21 cellular contexts compared by ENCODE assay signal in genomic region chr7:101114492-101114891, GRCh38. TPM values are rescaled to one million over a fixed set of nuclear protein-coding genes. Genes with fewer than 3 reads are reported as not detected.
A peak's percentile ranks its signal among the peaks of the same experiment; 100 is the strongest.
DNase-seq lines count a peak whose midpoint lies in the region; ATAC-seq, FAIRE-seq and TF ChIP-seq lines count a peak whose summit lies in the region.
"Had no signal": no experiment of that assay in that cellular context is flagged by ENCODE, and none has a peak within 500 bp of the region (broad histone marks: within the 10 kb centered on the region; RNA-seq: fewer than 3 reads in every experiment).

No MANE protein-coding gene starts in this region.

- H3K36me3 ChIP-seq in BLaER1 (no peaks in the 10 kb centered on the region), MG63 (no peaks in the 10 kb centered on the region), bronchial epithelial cell (ENCODE audit: control insufficient read depth, insufficient read depth, low read length) (no peaks in the 10 kb centered on the region), neural progenitor cell (no peaks in the 10 kb centered on the region)
- H3K36me3 ChIP-seq: heart left ventricle had no signal

- H3K4me3 ChIP-seq in BLaER1 (no peak overlapping the region), MG63 (no peak overlapping the region), bronchial epithelial cell (ENCODE audit: low read depth, low read length) (no peak overlapping the region), neural progenitor cell (no peak overlapping the region)
- H3K4me3 ChIP-seq: heart left ventricle had no signal

- H3K9ac ChIP-seq in BLaER1 (no peak overlapping the region), neural progenitor cell (no peak overlapping the region)

- no peak overlapping the region for H3K4me3 Mint-ChIP-seq in neural progenitor cell
- no peak overlapping the region for H3K4me3 Mint-ChIP-seq in activated CD4-positive, alpha-beta T cell treated with anti-CD3 and anti-CD28 coated beads, Interleukin-2, amount 10 ng/mL, durations not matched to agents 7 days and 5 days
- H3K4me3 Mint-ChIP-seq: activated naive CD4-positive, alpha-beta T cell treated with anti-CD3 and anti-CD28 coated beads, Interleukin-2, amount 10 ng/mL, durations not matched to agents 7 days and 5 days; dendritic cell treated with granulocyte-macrophage colony-stimulating factor and Interleukin-4, amounts not matched to agents 40 ng/mL and 50 ng/mL, for 4 days; stimulated activated naive CD8-positive, alpha-beta T cell treated with anti-CD3 and anti-CD28 coated beads, Interleukin-15, amount 100 ng/mL, for 72 hours had no signal

- H3K36me3 Mint-ChIP-seq in neural progenitor cell: no peaks in the 10 kb centered on the region
- H3K36me3 Mint-ChIP-seq in activated CD4-positive, alpha-beta T cell treated with anti-CD3 and anti-CD28 coated beads, Interleukin-2, amount 10 ng/mL, durations not matched to agents 7 days and 5 days (ENCODE audit: low read depth): no peaks in the 10 kb centered on the region
- H3K36me3 Mint-ChIP-seq: activated naive CD4-positive, alpha-beta T cell treated with anti-CD3 and anti-CD28 coated beads, Interleukin-2, amount 10 ng/mL, durations not matched to agents 7 days and 5 days had no signal

- FAIRE-seq in bronchial epithelial cell (lab: Jason Lieb, UNC): no peak
- FAIRE-seq: islet of Langerhans, urothelium cell line had no signal

- H2AFZ ChIP-seq in neural progenitor cell (replicated peaks): no peak overlapping the region

- POLR2A ChIA-PET in activated CD4-positive, alpha-beta T cell treated with anti-CD3 and anti-CD28 coated beads, Interleukin-2, amount 10 ng/mL, durations not matched to agents 7 days and 5 days (lab: Charles Lee): no interaction called here

- peak; percentile 52 for DNase-seq in MG63
- peak; percentile 67 for DNase-seq in bronchial epithelial cell (ENCODE audit: low read depth)
- no peak for DNase-seq in neural progenitor cell (ENCODE audit: low spot score)
- no peak for DNase-seq in NCI-H510A (lab: John Stamatoyannopoulos, UW)
- no peak for DNase-seq in activated CD4-positive, alpha-beta T cell treated with anti-CD3 and anti-CD28 coated beads, Interleukin-2, amount 10 ng/mL, durations not matched to agents 7 days and 5 days
- DNase-seq: activated CD4-positive, alpha-beta T cell treated with anti-CD3 and anti-CD28 coated beads, Interleukin-2, amount 50 U/mL, for 4 hours; activated naive CD4-positive, alpha-beta T cell treated with anti-CD3 and anti-CD28 coated beads, Interleukin-2, amount 10 ng/mL, durations not matched to agents 7 days and 5 days; erythroblast; heart left ventricle; mesendoderm; NCI-H1092; NCI-H2107; NCI-H526; stimulated activated CD4-positive, alpha-beta T cell treated with anti-CD3 and anti-CD28 coated beads, Interleukin-15, amount 100 ng/mL, for 24 hours; stimulated activated naive CD8-positive, alpha-beta T cell treated with anti-CD3 and anti-CD28 coated beads, Interleukin-15, amount 100 ng/mL, for 72 hours had no signal

- H3K27me3 ChIP-seq in BLaER1 (no peaks in the 10 kb centered on the region), MG63 (no peaks in the 10 kb centered on the region), bronchial epithelial cell (ENCODE audit: control insufficient read depth, insufficient read depth, low read length) (no peaks in the 10 kb centered on the region), neural progenitor cell (no peaks in the 10 kb centered on the region)
- H3K27me3 ChIP-seq: heart left ventricle had no signal

- H4K20me1 ChIP-seq in BLaER1: no peaks in the 10 kb centered on the region
- no peaks in the 10 kb centered on the region for H4K20me1 ChIP-seq in neural progenitor cell (ENCODE audit: low read depth)

- H3K27ac ChIP-seq in BLaER1 (peak overlapping the region; percentile 43; the same call in 1 of the 2 replicates), neural progenitor cell (no peak overlapping the region)
- H3K27ac ChIP-seq: heart left ventricle had no signal

- H3K9me3 ChIP-seq in BLaER1: no peaks in the 10 kb centered on the region
- no peaks in the 10 kb centered on the region for H3K9me3 ChIP-seq in MG63
- no peaks in the 10 kb centered on the region for H3K9me3 ChIP-seq in neural progenitor cell (ENCODE audit: low read depth)
- H3K9me3 ChIP-seq: heart left ventricle had no signal

- H3K4me1 ChIP-seq in BLaER1 (peaks cover 34% of the 10 kb centered on the region), neural progenitor cell (no peaks in the 10 kb centered on the region)

- no peaks in the 10 kb centered on the region for H3K79me2 ChIP-seq in neural progenitor cell (ENCODE audit: low read depth)

- CTCF ChIA-PET in activated CD4-positive, alpha-beta T cell treated with anti-CD3 and anti-CD28 coated beads, Interleukin-2, amount 10 ng/mL, durations not matched to agents 7 days and 5 days (lab: Charles Lee): no interaction called here

- H3K4me2 ChIP-seq in BLaER1 (peak overlapping the region; percentile 29), neural progenitor cell (no peak overlapping the region)

- H3K27ac Mint-ChIP-seq in neural progenitor cell: peak overlapping the region; percentile 78
- no peak overlapping the region for H3K27ac Mint-ChIP-seq in activated CD4-positive, alpha-beta T cell treated with anti-CD3 and anti-CD28 coated beads, Interleukin-2, amount 10 ng/mL, durations not matched to agents 7 days and 5 days
- H3K27ac Mint-ChIP-seq: activated naive CD4-positive, alpha-beta T cell treated with anti-CD3 and anti-CD28 coated beads, Interleukin-2, amount 10 ng/mL, durations not matched to agents 7 days and 5 days; dendritic cell treated with granulocyte-macrophage colony-stimulating factor and Interleukin-4, amounts not matched to agents 40 ng/mL and 50 ng/mL, for 4 days had no signal

- peaks cover under 1% of the 10 kb centered on the region for H3K4me1 Mint-ChIP-seq in neural progenitor cell
- no peaks in the 10 kb centered on the region for H3K4me1 Mint-ChIP-seq in activated CD4-positive, alpha-beta T cell treated with anti-CD3 and anti-CD28 coated beads, Interleukin-2, amount 10 ng/mL, durations not matched to agents 7 days and 5 days
- H3K4me1 Mint-ChIP-seq: activated naive CD4-positive, alpha-beta T cell treated with anti-CD3 and anti-CD28 coated beads, Interleukin-2, amount 10 ng/mL, durations not matched to agents 7 days and 5 days had no signal

- no peaks in the 10 kb centered on the region for H3K9me3 Mint-ChIP-seq in neural progenitor cell
- no peaks in the 10 kb centered on the region for H3K9me3 Mint-ChIP-seq in activated CD4-positive, alpha-beta T cell treated with anti-CD3 and anti-CD28 coated beads, Interleukin-2, amount 10 ng/mL, durations not matched to agents 7 days and 5 days
- H3K9me3 Mint-ChIP-seq: activated naive CD4-positive, alpha-beta T cell treated with anti-CD3 and anti-CD28 coated beads, Interleukin-2, amount 10 ng/mL, durations not matched to agents 7 days and 5 days; dendritic cell treated with granulocyte-macrophage colony-stimulating factor and Interleukin-4, amounts not matched to agents 40 ng/mL and 50 ng/mL, for 4 days; stimulated activated naive CD8-positive, alpha-beta T cell treated with anti-CD3 and anti-CD28 coated beads, Interleukin-15, amount 100 ng/mL, for 72 hours had no signal

- ATAC-seq in GM21528 (IDR thresholded peaks at IDR 0.05; ENCODE audit: low FRiP score, unreplicated experiment) (no peak), HG03280 (IDR thresholded peaks at IDR 0.05; ENCODE audit: unreplicated experiment) (no peak)
- ATAC-seq: heart left ventricle; stimulated activated naive CD8-positive, alpha-beta T cell treated with anti-CD3 and anti-CD28 coated beads, Interleukin-15, amount 100 ng/mL, for 72 hours had no signal

- no peaks in the 10 kb centered on the region for H3F3A ChIP-seq in neural progenitor cell (ENCODE audit: low read depth)

- peaks cover 6% of the 10 kb centered on the region for H3K27me3 Mint-ChIP-seq in neural progenitor cell (ENCODE audit: insufficient read depth, low read depth)
- peaks cover 1% of the 10 kb centered on the region for H3K27me3 Mint-ChIP-seq in activated CD4-positive, alpha-beta T cell treated with anti-CD3 and anti-CD28 coated beads, Interleukin-2, amount 10 ng/mL, durations not matched to agents 7 days and 5 days

- TF ChIP-seq CTCF in bronchial epithelial cell (IDR thresholded peaks at IDR 0.05; ENCODE audit: insufficient read depth, low read length, severe bottlenecking) (no peak), neural progenitor cell (IDR thresholded peaks at IDR 0.05) (no peak)

RNA-seq across cellular contexts. Expression of gene SERPINE1, which starts 12.4 kb away (rescaled TPM):
- 59.2 and 73.4 TPM in 2 replicates for total RNA-seq in MG63 (2014; rRNA removed; shearing (Covaris generic); ENCODE audit: low replicate concordance)
- 20.6 and 54.2 TPM in 2 replicates for total RNA-seq in bronchial epithelial cell
- total RNA-seq in neural progenitor cell (ENCODE audit: low replicate concordance): 0.03 TPM in 1 of 2 replicates, not detected in the other
- total RNA-seq in activated CD4-positive, alpha-beta T cell treated with anti-CD3 and anti-CD28 coated beads, Interleukin-2, amount 10 ng/mL, durations not matched to agents 7 days and 5 days: under 1 TPM; 0.05 to 0.27 TPM

RNA-seq across cellular contexts. Expression of gene TRIM56, which starts 29.2 kb away (rescaled TPM):
- 2.3 and 25.4 TPM in 2 replicates for total RNA-seq in MG63 (2014; rRNA removed; shearing (Covaris generic); ENCODE audit: low replicate concordance)
- total RNA-seq in bronchial epithelial cell (6.6 and 12.5 TPM in 2 replicates), neural progenitor cell (ENCODE audit: low replicate concordance) (1.4 and 2.3 TPM in 2 replicates)
- 10 to 100 TPM; 54.2 to 72.3 TPM for total RNA-seq in activated CD4-positive, alpha-beta T cell treated with anti-CD3 and anti-CD28 coated beads, Interleukin-2, amount 10 ng/mL, durations not matched to agents 7 days and 5 days

RNA-seq across cellular contexts. Expression of gene AP1S1, which starts 39.8 kb away (rescaled TPM):
- 153 and 159 TPM in 2 replicates for total RNA-seq in MG63 (2014; rRNA removed; shearing (Covaris generic); ENCODE audit: low replicate concordance)
- total RNA-seq in bronchial epithelial cell (176 and 192 TPM in 2 replicates), neural progenitor cell (ENCODE audit: low replicate concordance) (74.4 and 94.2 TPM in 2 replicates)
- total RNA-seq in activated CD4-positive, alpha-beta T cell treated with anti-CD3 and anti-CD28 coated beads, Interleukin-2, amount 10 ng/mL, durations not matched to agents 7 days and 5 days: 10 to 100 TPM; 37.9 to 48.2 TPM

RNA-seq across cellular contexts. Expression of gene VGF, which starts 50.9 kb away (rescaled TPM):
- 0.63 TPM in 1 of 2 replicates, not detected in the other for total RNA-seq in MG63 (2014; rRNA removed; shearing (Covaris generic); ENCODE audit: low replicate concordance)
- total RNA-seq in bronchial epithelial cell: not detected in 2 replicates
- 0.65 and 1.6 TPM in 2 replicates for total RNA-seq in neural progenitor cell (ENCODE audit: low replicate concordance)
- under 1 TPM; 0.15 to 0.22 TPM for total RNA-seq in activated CD4-positive, alpha-beta T cell treated with anti-CD3 and anti-CD28 coated beads, Interleukin-2, amount 10 ng/mL, durations not matched to agents 7 days and 5 days

Comparison
In these comparisons a context has a peak if more than half of its experiments do, and no peak if none do; other contexts are left out.
1. DNase-seq: peak in MG63 (single experiment) and bronchial epithelial cell (single experiment); none in neural progenitor cell (single experiment), NCI-H510A (single experiment) and activated CD4-positive, alpha-beta T cell treated with anti-CD3 and anti-CD28 coated beads, Interleukin-2, amount 10 ng/mL, durations not matched to agents 7 days and 5 days (single experiment).
2. RNA of gene SERPINE1, which starts 12.4 kb away (total RNA-seq): 59.2 to 73.4 TPM in MG63 and 20.6 to 54.2 TPM in bronchial epithelial cell; 0.05 to 0.27 TPM in activated CD4-positive, alpha-beta T cell treated with anti-CD3 and anti-CD28 coated beads, Interleukin-2, amount 10 ng/mL, durations not matched to agents 7 days and 5 days and 0.03 TPM in neural progenitor cell; every median in the first group is over 10 times any median in the second.